14 cellular contexts compared by ENCODE assay signal in the genomic region with DNA sequence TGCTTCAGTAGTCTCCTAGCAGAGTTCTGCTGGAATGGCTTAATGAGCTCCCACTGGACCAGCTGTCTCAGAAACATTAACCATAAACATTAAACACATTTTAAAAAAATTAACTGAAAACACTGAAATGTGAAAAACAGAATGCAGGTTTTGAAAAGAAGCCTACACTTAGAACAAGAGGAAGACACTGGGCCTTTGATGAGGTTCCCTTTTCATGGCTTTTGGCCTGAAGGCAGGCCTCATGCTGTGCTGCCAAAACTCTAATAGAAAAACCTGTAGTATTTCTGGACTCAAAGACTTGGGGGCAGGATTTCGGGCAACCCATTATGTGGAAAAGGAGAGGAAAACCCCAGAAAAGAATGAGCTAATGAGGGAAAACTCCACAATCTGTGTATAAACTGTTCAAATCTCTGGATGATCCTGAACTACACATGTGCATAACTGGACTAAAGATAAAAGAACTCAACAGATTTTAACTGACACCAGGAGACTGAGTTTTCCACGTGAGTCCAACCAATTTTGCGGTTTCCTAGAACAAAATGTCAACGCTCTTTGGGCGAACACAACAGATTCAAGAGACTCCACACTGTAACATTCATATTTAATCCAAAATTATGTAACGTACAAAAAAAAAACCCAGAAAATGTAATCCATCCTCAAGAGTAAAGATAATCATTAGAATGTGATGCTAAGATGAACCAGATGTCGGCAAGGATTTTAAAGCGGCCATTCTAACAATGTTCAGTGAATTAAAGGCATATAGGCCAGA. TPM values are rescaled to one million over a fixed set of nuclear protein-coding genes. Genes with fewer than 3 reads are reported as not detected.
A peak's percentile ranks its signal among the peaks of the same experiment; 100 is the strongest.
DNase-seq lines count a peak whose midpoint lies in the region; ATAC-seq and TF ChIP-seq lines count a peak whose summit lies in the region.
"Had no signal": no experiment of that assay in that cellular context is flagged by ENCODE, and none has a peak within 500 bp of the region (broad histone marks: within the 10 kb centered on the region; RNA-seq: fewer than 3 reads in every experiment).

No MANE protein-coding gene starts in this region.

- H3K9me3 Mint-ChIP-seq in T-cell = no peaks in the 10 kb centered on the region
- H3K9me3 Mint-ChIP-seq in effector memory CD8-positive, alpha-beta T cell = no peaks in the 10 kb centered on the region
- no peaks in the 10 kb centered on the region for H3K9me3 Mint-ChIP-seq in stimulated activated naive B cell treated with anti-CD40 and anti-IgM and Interleukin-4, amounts not matched to agents 10 μg/mL and 1 μg/mL and 100 μg/mL, for 72 hours

- POLR2A ChIA-PET in T-cell (lab: Charles Lee) = no interaction called here

- DNase-seq in left ventricle myocardium superior = no peak
- no peak for DNase-seq in left cardiac atrium
- DNase-seq in T-cell = no peak
- DNase-seq in effector memory CD8-positive, alpha-beta T cell = no peak
- DNase-seq in stimulated activated naive B cell treated with anti-CD40 and anti-IgM and Interleukin-4, amounts not matched to agents 10 μg/mL and 1 μg/mL and 100 μg/mL, for 72 hours = no peak
- DNase-seq in omental fat pad (ENCODE audit: low spot score) = no peak
- no peak for DNase-seq in activated gamma-delta T cell (lab: John Stamatoyannopoulos, UW)
- DNase-seq: Caco-2, Karpas-422, NCI-H1417 treated with DMSO at 0.1 percent for 48 hours, NCI-H2029 treated with DMSO at 0.1 percent for 48 hours, NCI-H510A treated with DMSO at 0.1 percent for 48 hours, SJCRH30 had no signal

- peak overlapping the region in 1 of 3 donors; percentile 14 for H3K4me3 Mint-ChIP-seq in T-cell
- H3K4me3 Mint-ChIP-seq in effector memory CD8-positive, alpha-beta T cell = peak overlapping the region in 1 of 2 donors; percentile 4
- no peak overlapping the region for H3K4me3 Mint-ChIP-seq in stimulated activated naive B cell treated with anti-CD40 and anti-IgM and Interleukin-4, amounts not matched to agents 10 μg/mL and 1 μg/mL and 100 μg/mL, for 72 hours

- CTCF ChIA-PET in T-cell (lab: Charles Lee) = interaction anchor here in 1 of 2 donors (1.4 kb wide), 1 partner anchor 34 kb away, joined by 5 read pairs; no protein-coding TSS in a partner anchor

- peaks cover 52% of the 10 kb centered on the region for H3K36me3 Mint-ChIP-seq in T-cell
- H3K36me3 Mint-ChIP-seq in effector memory CD8-positive, alpha-beta T cell (ENCODE audit: insufficient read depth) = peaks cover 40% of the 10 kb centered on the region
- H3K36me3 Mint-ChIP-seq in stimulated activated naive B cell treated with anti-CD40 and anti-IgM and Interleukin-4, amounts not matched to agents 10 μg/mL and 1 μg/mL and 100 μg/mL, for 72 hours = no peaks in the 10 kb centered on the region

- intact Hi-C loops in left ventricle myocardium superior (cut with micrococcal nuclease) (no loop called here), left cardiac atrium (cut with DNase I) (no loop called here)

- H3K27me3 Mint-ChIP-seq in T-cell = no peaks in the 10 kb centered on the region
- no peaks in the 10 kb centered on the region for H3K27me3 Mint-ChIP-seq in effector memory CD8-positive, alpha-beta T cell
- H3K27me3 Mint-ChIP-seq in stimulated activated naive B cell treated with anti-CD40 and anti-IgM and Interleukin-4, amounts not matched to agents 10 μg/mL and 1 μg/mL and 100 μg/mL, for 72 hours = peaks cover 0 to 4% of the 10 kb centered on the region in 2 donors

- peaks cover 85 to 90% (median 85%) of the 10 kb centered on the region in 3 donors for H3K4me1 Mint-ChIP-seq in T-cell
- H3K4me1 Mint-ChIP-seq in effector memory CD8-positive, alpha-beta T cell (ENCODE audit: low read depth in 2 of 2) = peaks cover 45 to 84% of the 10 kb centered on the region in 2 donors
- H3K4me1 Mint-ChIP-seq in stimulated activated naive B cell treated with anti-CD40 and anti-IgM and Interleukin-4, amounts not matched to agents 10 μg/mL and 1 μg/mL and 100 μg/mL, for 72 hours = peaks cover 4 to 20% of the 10 kb centered on the region in 2 donors

- H3K27ac Mint-ChIP-seq in T-cell = peak overlapping the region; percentile 66 to 78
- H3K27ac Mint-ChIP-seq in effector memory CD8-positive, alpha-beta T cell = peak overlapping the region; percentile 2 to 90
- H3K27ac Mint-ChIP-seq in stimulated activated naive B cell treated with anti-CD40 and anti-IgM and Interleukin-4, amounts not matched to agents 10 μg/mL and 1 μg/mL and 100 μg/mL, for 72 hours = peak overlapping the region; percentile 40

- peak; percentile 83 for ATAC-seq in left ventricle myocardium superior
- ATAC-seq in left cardiac atrium = no peak
- peak in 3 of 4 experiments; percentile 36 to 59 (median 48) for ATAC-seq in T-cell (replicated peaks in 1 of 4)
- no peak for ATAC-seq in effector memory CD8-positive, alpha-beta T cell (replicated peaks)
- ATAC-seq in stimulated activated naive B cell treated with anti-CD40 and anti-IgM and Interleukin-4, amounts not matched to agents 10 μg/mL and 1 μg/mL and 100 μg/mL, for 72 hours (replicated peaks) = no peak
- no peak for ATAC-seq in omental fat pad (ENCODE audit: low FRiP score)
- ATAC-seq: GM12878 had no signal

- no peak for TF ChIP-seq CTCF in omental fat pad (IDR thresholded peaks at IDR 0.05)

RNA-seq across cellular contexts. Expression of a gene that starts 32.9 kb away (rescaled TPM):
- total RNA-seq in left ventricle myocardium superior (0.32 TPM), left cardiac atrium (1 to 10 TPM in 1 of 2 donors, under 1 TPM in 1; 0.42 to 1.9 TPM), T-cell (10 to 100 TPM; 27.5 to 73.8 (median 38.5) TPM), omental fat pad (1 to 10 TPM; 1.3 to 3.3 (median 1.8) TPM)
- total RNA-seq: SJCRH30 had no signal

Comparison
In these comparisons a context has a peak if more than half of its experiments do, and no peak if none do; other contexts are left out.
1. ATAC-seq: peak in left ventricle myocardium superior (single experiment) and T-cell (3 of 4); none in left cardiac atrium (0 of 2), effector memory CD8-positive, alpha-beta T cell (single experiment), stimulated activated naive B cell treated with anti-CD40 and anti-IgM and Interleukin-4, amounts not matched to agents 10 μg/mL and 1 μg/mL and 100 μg/mL, for 72 hours (0 of 2) and omental fat pad (single experiment).
2. RNA of a gene that starts 32.9 kb away (total RNA-seq): 27.5 to 73.8 TPM in T-cell; 1.3 to 3.3 TPM in omental fat pad, 0.42 to 1.9 TPM in left cardiac atrium and 0.32 TPM in left ventricle myocardium superior (single experiment); every median in the first group is over 4 times any median in the second.
3. Peak in every context shown above with its lines, with median percentiles within 50 percentile points of each other: H3K27ac Mint-ChIP-seq.